23 cellular contexts compared by ENCODE assay signal in genomic region chr1:70331962-70332361, GRCh38. TPM values are rescaled to one million over a fixed set of nuclear protein-coding genes. Genes with fewer than 3 reads are reported as not detected.
DNase-seq lines count a peak whose midpoint lies in the region; ATAC-seq and TF ChIP-seq lines count a peak whose summit lies in the region.
"Had no signal": no experiment of that assay in that cellular context is flagged by ENCODE, and none has a peak within 500 bp of the region (broad histone marks: within the 10 kb centered on the region; RNA-seq: fewer than 3 reads in every experiment).

No MANE protein-coding gene starts in this region.

- no peaks in the 10 kb centered on the region for H3K27me3 ChIP-seq in cardiac muscle cell
- H3K27me3 ChIP-seq: BLaER1, body of pancreas, right lobe of liver had no signal

- H3K4me3 ChIP-seq in cardiac muscle cell: no peak overlapping the region
- H3K4me3 ChIP-seq: BLaER1, body of pancreas, PC-9, right lobe of liver had no signal

- ATAC-seq in GM19395 (IDR thresholded peaks at IDR 0.05; ENCODE audit: unreplicated experiment): no peak
- no peak for ATAC-seq in HG03342 (IDR thresholded peaks at IDR 0.05; ENCODE audit: unreplicated experiment)
- ATAC-seq: body of pancreas; effector memory CD8-positive, alpha-beta T cell; HCT116 had no signal

- H3K4me1 ChIP-seq in cardiac muscle cell (ENCODE audit: low read depth): peaks cover 3% of the 10 kb centered on the region
- H3K4me1 ChIP-seq: BLaER1, parathyroid adenoma, right lobe of liver had no signal

- H3K27ac ChIP-seq in cardiac muscle cell: peak overlapping the region; percentile 48
- H3K27ac ChIP-seq: BLaER1, body of pancreas, parathyroid adenoma, PC-9, right lobe of liver had no signal

- peak in 1 of 2 donors; percentile 42 for DNase-seq in cardiac muscle cell (ENCODE audit: low read depth in 1 of 2, low spot score in 1 of 2)
- no peak for DNase-seq in cardiac septum (ENCODE audit: low spot score)
- peak; percentile 54 for DNase-seq in astrocyte of the hippocampus (ENCODE audit: low read depth, low spot score)
- DNase-seq in foreskin melanocyte: peak; percentile 10
- DNase-seq in superior temporal gyrus (ENCODE audit: extremely low spot score): peak; percentile 6
- no peak for DNase-seq in stimulated activated naive CD4-positive, alpha-beta T cell treated with Interleukin-2 at 50 U/mL for 16 hours (lab: John Stamatoyannopoulos, UW)
- DNase-seq: activated CD4-positive, alpha-beta T cell treated with anti-CD3 and anti-CD28 coated beads for 4 hours; body of pancreas; Caco-2; effector memory CD8-positive, alpha-beta T cell; KG1; MV-4-11; NCI-H1694 treated with DMSO at 0.1 percent for 48 hours; NCI-H2227 treated with DMSO at 0.1 percent for 48 hours; NCI-H82; PC-9; right lobe of liver; stimulated activated CD8-positive, alpha-beta memory T cell treated with anti-CD3 and anti-CD28 coated beads, Interleukin-4, amount 100 ng/mL, for 48 hours had no signal

- intact Hi-C loops in cardiac septum (cut with DNase I): no loop called here

- H3K9me3 ChIP-seq in cardiac muscle cell (ENCODE audit: low read depth): no peaks in the 10 kb centered on the region
- H3K9me3 ChIP-seq: BLaER1, body of pancreas, Caco-2, right lobe of liver had no signal

- no peak for TF ChIP-seq CTCF in cardiac muscle cell (IDR thresholded peaks at IDR 0.05; ENCODE audit: low read depth, low read length)

- no peaks in the 10 kb centered on the region for H3K36me3 ChIP-seq in cardiac muscle cell
- H3K36me3 ChIP-seq: right lobe of liver had no signal

RNA-seq across cellular contexts. Expression of gene ANKRD13C, which starts 22.6 kb away (rescaled TPM):
- total RNA-seq in cardiac muscle cell: 20.5 and 26.3 TPM in 2 replicates
- polyA plus RNA-seq in cardiac muscle cell: 18.2 and 18.8 TPM in 2 replicates
- total RNA-seq in cardiac septum: 11.8 TPM

Comparison
In these comparisons a context has a peak if more than half of its experiments do, and no peak if none do; other contexts are left out.
1. DNase-seq: peak in astrocyte of the hippocampus (single experiment), foreskin melanocyte (single experiment) and superior temporal gyrus (single experiment); none in cardiac septum (single experiment) and stimulated activated naive CD4-positive, alpha-beta T cell treated with Interleukin-2 at 50 U/mL for 16 hours (single experiment).